Comparison of ENCODE assay signal across 27 cellular contexts in genomic region chr10:62462456-62462855, GRCh38.
"Had no signal": no experiment of that assay in that cellular context is flagged by ENCODE, and none has a peak within 500 bp of the region (broad histone marks: within the 10 kb centered on the region; RNA-seq: fewer than 3 reads in every experiment).

No MANE protein-coding gene starts in this region.

- ATAC-seq: activated CD8-positive, alpha-beta T cell treated with anti-CD3 and anti-CD28 coated beads for 36 hours; body of pancreas; Panc1 had no signal

- FAIRE-seq: TTC549 had no signal

- DNase-seq: activated CD4-positive, alpha-beta T cell treated with anti-CD3 and anti-CD28 coated beads, Interleukin-2, amount 10 ng/mL, durations not matched to agents 24 days and 14 days; activated CD4-positive, alpha-beta T cell treated with anti-CD3 and anti-CD28 coated beads, Interleukin-2, amount 50 U/mL, for 4 hours; activated CD8-positive, alpha-beta T cell treated with anti-CD3 and anti-CD28 coated beads for 36 hours; activated gamma-delta T cell; activated naive CD4-positive, alpha-beta T cell treated with Interleukin-2 at 50 U/mL for 16 hours; activated naive CD8-positive, alpha-beta T cell treated with anti-CD3 and anti-CD28 coated beads, Interleukin-2, amount 10 ng/mL, durations not matched to agents 7 days and 5 days; activated T-cell treated with anti-CD3 and anti-CD28 coated beads, Interleukin-2, amount 50 U/mL, for 1 hour; amygdala; body of pancreas; Karpas-422; KBM-7; NCI-H1048; NCI-H1436 treated with DMSO at 0.1 percent for 48 hours; NCI-H1694 treated with DMSO at 0.1 percent for 48 hours; NCI-H2029; NCI-H345; NCI-H524 treated with DMSO at 0.1 percent for 48 hours; NK-92 treated with Interleukin-12 subunit alpha and Interleukin-12 subunit beta, amount 100 ng/mL, for 24 hours; SHP77 treated with DMSO at 0.1 percent for 48 hours; T1000 had no signal

- H3K36me3 ChIP-seq: ascending aorta, breast epithelium had no signal

- H3K4me1 ChIP-seq: ascending aorta, body of pancreas, breast epithelium had no signal

- H3K36me3 Mint-ChIP-seq: activated naive CD4-positive, alpha-beta T cell treated with anti-CD3 and anti-CD28 coated beads, Interleukin-2, amount 50 U/mL, for 24 hours; activated naive CD8-positive, alpha-beta T cell treated with anti-CD3 and anti-CD28 coated beads, Interleukin-2, amount 10 ng/mL, durations not matched to agents 7 days and 5 days had no signal

- H3K27ac ChIP-seq: ascending aorta, body of pancreas, breast epithelium had no signal

- H3K4me3 ChIP-seq: ascending aorta, body of pancreas, breast epithelium had no signal

- H3K4me3 Mint-ChIP-seq: activated CD4-positive, alpha-beta T cell treated with anti-CD3 and anti-CD28 coated beads, Interleukin-2, amount 10 ng/mL, durations not matched to agents 24 days and 14 days; activated CD8-positive, alpha-beta T cell treated with anti-CD3 and anti-CD28 coated beads for 36 hours; activated naive CD4-positive, alpha-beta T cell treated with anti-CD3 and anti-CD28 coated beads, Interleukin-2, amount 50 U/mL, for 24 hours; activated naive CD8-positive, alpha-beta T cell treated with anti-CD3 and anti-CD28 coated beads, Interleukin-2, amount 10 ng/mL, durations not matched to agents 7 days and 5 days; IgD-negative memory B cell had no signal

- H3K27ac Mint-ChIP-seq: activated CD4-positive, alpha-beta T cell treated with anti-CD3 and anti-CD28 coated beads, Interleukin-2, amount 10 ng/mL, durations not matched to agents 24 days and 14 days; activated CD8-positive, alpha-beta T cell treated with anti-CD3 and anti-CD28 coated beads for 36 hours; activated naive CD4-positive, alpha-beta T cell treated with anti-CD3 and anti-CD28 coated beads, Interleukin-2, amount 50 U/mL, for 24 hours; activated naive CD8-positive, alpha-beta T cell treated with anti-CD3 and anti-CD28 coated beads, Interleukin-2, amount 10 ng/mL, durations not matched to agents 7 days and 5 days; activated T-helper 2 cell treated with anti-CD3 and anti-CD28 coated beads, Interferon-gamma antibody, Interleukin-2, Interleukin-4, amounts not matched to agents 10 μg/mL and 5 μg/mL and 100 μg/mL, durations not matched to agents 14 hours and 24 hours and 36 hours; IgD-negative memory B cell had no signal

- H3K27me3 ChIP-seq: ascending aorta, body of pancreas, breast epithelium had no signal

- H3K4me1 Mint-ChIP-seq: activated naive CD4-positive, alpha-beta T cell treated with anti-CD3 and anti-CD28 coated beads, Interleukin-2, amount 50 U/mL, for 24 hours had no signal

- H3K9me3 Mint-ChIP-seq: activated CD8-positive, alpha-beta T cell treated with anti-CD3 and anti-CD28 coated beads for 36 hours; activated naive CD4-positive, alpha-beta T cell treated with anti-CD3 and anti-CD28 coated beads, Interleukin-2, amount 50 U/mL, for 24 hours had no signal

- H3K27me3 Mint-ChIP-seq: activated naive CD4-positive, alpha-beta T cell treated with anti-CD3 and anti-CD28 coated beads, Interleukin-2, amount 50 U/mL, for 24 hours; activated naive CD8-positive, alpha-beta T cell treated with anti-CD3 and anti-CD28 coated beads, Interleukin-2, amount 10 ng/mL, durations not matched to agents 7 days and 5 days; IgD-negative memory B cell had no signal
